In genomic region chr18:13725566-13726227, GRCh38 we compare ENCODE assay signal across 8 cellular contexts. TPM values are rescaled to one million over a fixed set of nuclear protein-coding genes. Genes with fewer than 3 reads are reported as not detected.
DNase-seq lines count a peak whose midpoint lies in the region; ATAC-seq and TF ChIP-seq lines count a peak whose summit lies in the region.

No MANE protein-coding gene starts in this region.

- peak overlapping the region; percentile 54; the same call in 1 of the 2 replicates for H2AFZ ChIP-seq in SK-N-SH (ENCODE audit: low read depth)

- peak overlapping the region; percentile 88 for H3K9ac ChIP-seq in SK-N-SH

- ATAC-seq in SK-N-SH treated with all-trans-retinoic acid at 6 μM for 48 hours (no peak; the same call in 2 of the 3 replicates), HG03565 (IDR thresholded peaks at IDR 0.05; ENCODE audit: unreplicated experiment) (peak; percentile 8), GM21619 (IDR thresholded peaks at IDR 0.05; ENCODE audit: unreplicated experiment) (no peak)
- ATAC-seq in stimulated activated memory B cell treated with anti-CD40 and anti-IgM and Interleukin-4, amounts not matched to agents 10 μg/mL and 1 μg/mL and 100 μg/mL, for 72 hours, result no peak

- no peak for TF ChIP-seq RAD21 in SK-N-SH (IDR thresholded peaks at IDR 0.05; ENCODE audit: low read length)

- H4K20me1 ChIP-seq in SK-N-SH (ENCODE audit: insufficient read depth), result peaks cover 14% of the 10 kb centered on the region

- H3K27ac Mint-ChIP-seq in activated naive CD8-positive, alpha-beta T cell, result peak overlapping the region; percentile 81
- peak overlapping the region; percentile 97 for H3K27ac Mint-ChIP-seq in stimulated activated memory B cell treated with anti-CD40 and anti-IgM and Interleukin-4, amounts not matched to agents 10 μg/mL and 1 μg/mL and 100 μg/mL, for 72 hours

- 9% methylated on average over 25 of the region's 34 CpGs for WGBS in SK-N-SH (ENCODE audit: low lambda C conversion rate)

- H3K4me1 Mint-ChIP-seq in activated naive CD8-positive, alpha-beta T cell (ENCODE audit: low read depth), result peaks cover 69% of the 10 kb centered on the region
- H3K4me1 Mint-ChIP-seq in stimulated activated memory B cell treated with anti-CD40 and anti-IgM and Interleukin-4, amounts not matched to agents 10 μg/mL and 1 μg/mL and 100 μg/mL, for 72 hours, result peaks cover 45% of the 10 kb centered on the region

- H3K4me3 Mint-ChIP-seq in activated naive CD8-positive, alpha-beta T cell, result peak overlapping the region; percentile 97
- H3K4me3 Mint-ChIP-seq in stimulated activated memory B cell treated with anti-CD40 and anti-IgM and Interleukin-4, amounts not matched to agents 10 μg/mL and 1 μg/mL and 100 μg/mL, for 72 hours, result peak overlapping the region; percentile 98

- peaks cover 5 to 15% of the 10 kb centered on the region in 2 experiments for H3K36me3 ChIP-seq in SK-N-SH (replicated peaks in 1 of 2; ENCODE audit: control insufficient read depth in 1 of 2, insufficient read depth in 2 of 2, low read length in 1 of 2)

- no peak for TF ChIP-seq EP300 in SK-N-SH (IDR thresholded peaks at IDR 0.05; ENCODE audit: borderline replicate concordance in 1 of 2, low read depth in 1 of 2, low read length in 1 of 2)

- H3F3A ChIP-seq in SK-N-SH (replicated peaks; ENCODE audit: insufficient read depth), result peaks cover 5% of the 10 kb centered on the region

- POLR2A ChIA-PET in SK-N-SH (lab: Yijun Ruan, JAX), result interaction anchor here (2.0 kb wide), 1 partner anchor 12 kb away, joined by 6 read pairs; no protein-coding TSS in a partner anchor

- TF ChIP-seq CTCF in SK-N-SH (IDR thresholded peaks at IDR 0.05), result no peak

- no peaks in the 10 kb centered on the region for H3K9me2 ChIP-seq in SK-N-SH

- H3K9me3 Mint-ChIP-seq in activated naive CD8-positive, alpha-beta T cell (ENCODE audit: low read depth), result no peaks in the 10 kb centered on the region
- H3K9me3 Mint-ChIP-seq in stimulated activated memory B cell treated with anti-CD40 and anti-IgM and Interleukin-4, amounts not matched to agents 10 μg/mL and 1 μg/mL and 100 μg/mL, for 72 hours, result no peaks in the 10 kb centered on the region

- CTCF ChIA-PET in SK-N-SH (lab: Yijun Ruan, JAX), result no interaction called here

- peaks cover 6 to 8% of the 10 kb centered on the region in 2 experiments; a peak in 3 of 4 replicates for H3K4me1 ChIP-seq in SK-N-SH (ENCODE audit: control insufficient read depth in 1 of 2, insufficient read depth in 2 of 2, low read depth in 1 of 2, low read length in 1 of 2)

- H3K9me3 ChIP-seq in SK-N-SH, result no peaks in the 10 kb centered on the region

- H3K36me3 Mint-ChIP-seq in activated naive CD8-positive, alpha-beta T cell, result peaks cover 9% of the 10 kb centered on the region
- H3K36me3 Mint-ChIP-seq in stimulated activated memory B cell treated with anti-CD40 and anti-IgM and Interleukin-4, amounts not matched to agents 10 μg/mL and 1 μg/mL and 100 μg/mL, for 72 hours, result no peaks in the 10 kb centered on the region

- H3K27me3 ChIP-seq in SK-N-SH (ENCODE audit: insufficient read depth), result no peaks in the 10 kb centered on the region

- DNase-seq in SK-N-SH (no peak), iPS-NIHi11 (ENCODE audit: low spot score) (peak; percentile 24), activated gamma-delta T cell (lab: John Stamatoyannopoulos, UW) (no peak)

- peak overlapping the region; percentile 75 to 93 for H3K27ac ChIP-seq in SK-N-SH (ENCODE audit: low read depth in 2 of 2, low read length in 1 of 2)

- H3K27me3 Mint-ChIP-seq in activated naive CD8-positive, alpha-beta T cell, result no peaks in the 10 kb centered on the region
- no peaks in the 10 kb centered on the region for H3K27me3 Mint-ChIP-seq in stimulated activated memory B cell treated with anti-CD40 and anti-IgM and Interleukin-4, amounts not matched to agents 10 μg/mL and 1 μg/mL and 100 μg/mL, for 72 hours

- peaks cover 98% of the 10 kb centered on the region for H3K79me2 ChIP-seq in SK-N-SH (ENCODE audit: insufficient read depth)

- H3K4me3 ChIP-seq in SK-N-SH (ENCODE audit: low read depth in 2 of 2, low read length in 1 of 2), result peak overlapping the region; percentile 89 to 94

- peak overlapping the region; percentile 92 for H3K4me2 ChIP-seq in SK-N-SH

TF ChIP-seq in SK-N-SH, 30 proteins besides CTCF, POLR2A, EP300 and RAD21 (continues in another document):
- no peak for TF ChIP-seq TCF12 (IDR thresholded peaks at IDR 0.05)
- TF ChIP-seq GABPA (IDR thresholded peaks at IDR 0.05; ENCODE audit: low read depth), result no peak
- TF ChIP-seq POLR2AphosphoS5 (IDR thresholded peaks at IDR 0.05; ENCODE audit: low read depth, low read length), result no peak
- TF ChIP-seq ZBTB33 (IDR thresholded peaks at IDR 0.05; ENCODE audit: borderline replicate concordance, low read depth), result no peak
- TF ChIP-seq FOSL2 (IDR thresholded peaks at IDR 0.05; ENCODE audit: borderline replicate concordance, low read depth), result no peak
- TF ChIP-seq TAF1 (IDR thresholded peaks at IDR 0.05; ENCODE audit: borderline replicate concordance, low read depth, low read length), result no peak
- TF ChIP-seq NFIC (IDR thresholded peaks at IDR 0.05; ENCODE audit: borderline replicate concordance), result no peak
- no peak for TF ChIP-seq MAX (IDR thresholded peaks at IDR 0.05; ENCODE audit: low read depth)

TF ChIP-seq in SK-N-SH treated with all-trans-retinoic acid at 6 μM for 48 hours, 23 proteins besides CTCF, POLR2A, EP300 and RAD21:
- TF ChIP-seq ZNF565 (CRISPR knock-in tag; conservative IDR thresholded peaks at IDR 0.05; ENCODE audit: low read depth), result no peak
- no peak for TF ChIP-seq CSDC2 (CRISPR knock-in tag; IDR thresholded peaks at IDR 0.05)
- no peak for TF ChIP-seq PPARA (CRISPR knock-in tag; IDR thresholded peaks at IDR 0.05; ENCODE audit: borderline replicate concordance)
TF ChIP-seq in SK-N-SH treated with all-trans-retinoic acid at 6 μM for 48 hours: peak in this region for 0.

RNA-seq across cellular contexts. Expression of gene FAM210A, which starts 0.7 kb away (rescaled TPM):
- polyA plus RNA-seq in SK-N-SH (2012; rRNA removed), result 10.6 and 11.3 TPM in 2 replicates
- polyA plus RNA-seq in SK-N-SH (2012; cell fraction: cytosol; rRNA removed), result 10.9 and 12.1 TPM in 2 replicates
- polyA plus RNA-seq in SK-N-SH (2012; cell fraction: nucleus; rRNA removed), result 8.0 and 10.0 TPM in 2 replicates

RNA-seq across cellular contexts. Expression of gene RNMT, which starts 0.8 kb away (rescaled TPM):
- polyA plus RNA-seq in SK-N-SH (2012; rRNA removed), result 12.7 and 15.0 TPM in 2 replicates
- polyA plus RNA-seq in SK-N-SH (2012; cell fraction: cytosol; rRNA removed), result 14.3 and 15.4 TPM in 2 replicates
- polyA plus RNA-seq in SK-N-SH (2012; cell fraction: nucleus; rRNA removed), result 15.9 and 28.5 TPM in 2 replicates
